Comparison of ENCODE assay signal across 14 cellular contexts in genomic region chr20:23332467-23332866, GRCh38. TPM values are rescaled to one million over a fixed set of nuclear protein-coding genes. Genes with fewer than 3 reads are reported as not detected.
DNase-seq lines count a peak whose midpoint lies in the region; ATAC-seq, FAIRE-seq and TF ChIP-seq lines count a peak whose summit lies in the region.
"Had no signal": no experiment of that assay in that cellular context is flagged by ENCODE, and none has a peak within 500 bp of the region (broad histone marks: within the 10 kb centered on the region; RNA-seq: fewer than 3 reads in every experiment).

No MANE protein-coding gene starts in this region.

- CTCF ChIA-PET in mammary epithelial cell (lab: Charles Lee; ENCODE audit: low non-redundant PET) = no interaction called here

- no peaks in the 10 kb centered on the region for H3K4me1 ChIP-seq in mammary epithelial cell (ENCODE audit: insufficient read depth, low read length)
- H3K4me1 ChIP-seq in breast epithelium = no peaks in the 10 kb centered on the region
- no peaks in the 10 kb centered on the region for H3K4me1 ChIP-seq in endodermal cell (ENCODE audit: control insufficient read depth, insufficient read depth, low read length)

- H3K4me1 Mint-ChIP-seq in memory B cell (peaks cover 14% of the 10 kb centered on the region), endodermal cell (no peaks in the 10 kb centered on the region)
- H3K4me1 Mint-ChIP-seq: CD4-positive, CD25-positive, alpha-beta regulatory T cell had no signal

- DNase-seq in mammary epithelial cell (peak; percentile 11), breast epithelium (ENCODE audit: low spot score in 2 of 2) (no peak), bronchial epithelial cell (ENCODE audit: low read depth) (peak; percentile 47), memory B cell (ENCODE audit: low spot score in 2 of 2) (no peak), endodermal cell (no peak), mesenteric fat pad (ENCODE audit: low spot score) (no peak)
- DNase-seq: CD4-positive, CD25-positive, alpha-beta regulatory T cell; DMS53; GF-D8; H7; IMR-90 had no signal

- H3K4me3 ChIP-seq in mammary epithelial cell (replicated peaks in 1 of 3; ENCODE audit: insufficient read depth in 1 of 3, low read depth in 2 of 3, low read length in 3 of 3) (no peak overlapping the region), breast epithelium (no peak overlapping the region), bronchial epithelial cell (ENCODE audit: low read depth, low read length) (no peak overlapping the region), endodermal cell (ENCODE audit: low read length) (no peak overlapping the region)
- H3K4me3 ChIP-seq: GM23338 had no signal

- intact Hi-C loops in mammary epithelial cell (cut with micrococcal nuclease) = no loop called here
- intact Hi-C loops in breast epithelium (cut with DNase I; ENCODE audit: low total_unique reads) = no loop called here

- 8% methylated on average over 2 of the region's 2 CpGs for WGBS in mammary epithelial cell (ENCODE audit: low coverage, missing lambda C conversion rate)
- 71 to 79% methylated on average over 1 to 2 of the region's 2 CpGs for WGBS in endodermal cell (ENCODE audit: insufficient coverage in 1 of 2, insufficient read length in 1 of 2), 2 experiments

- TF ChIP-seq CTCF in mammary epithelial cell (conservative IDR thresholded peaks at IDR 0.05 in 1 of 2, IDR thresholded peaks at IDR 0.05 in 1 of 2; ENCODE audit: extremely low read depth in 1 of 2, insufficient read depth in 1 of 2, low read depth in 1 of 2, low read length in 2 of 2) = no peak
- TF ChIP-seq CTCF in breast epithelium (IDR thresholded peaks at IDR 0.05) = no peak
- no peak for TF ChIP-seq CTCF in bronchial epithelial cell (IDR thresholded peaks at IDR 0.05; ENCODE audit: insufficient read depth, low read length, severe bottlenecking)
- TF ChIP-seq CTCF in endodermal cell (conservative IDR thresholded peaks at IDR 0.05) = no peak

- H3K27me3 ChIP-seq in mammary epithelial cell (ENCODE audit: insufficient read depth, low read length) (no peaks in the 10 kb centered on the region), breast epithelium (no peaks in the 10 kb centered on the region), bronchial epithelial cell (ENCODE audit: control insufficient read depth, insufficient read depth, low read length) (no peaks in the 10 kb centered on the region), endodermal cell (ENCODE audit: control insufficient read depth, insufficient read depth, low read length, poor library complexity, severe bottlenecking) (no peaks in the 10 kb centered on the region)

- no peaks in the 10 kb centered on the region for H4K20me1 ChIP-seq in mammary epithelial cell (ENCODE audit: insufficient read depth, low read length)

- H3K4me3 Mint-ChIP-seq in memory B cell = no peak overlapping the region
- no peak overlapping the region for H3K4me3 Mint-ChIP-seq in endodermal cell
- H3K4me3 Mint-ChIP-seq: CD4-positive, CD25-positive, alpha-beta regulatory T cell; GM23338 had no signal

- TF ChIP-seq POLR2A in breast epithelium (IDR thresholded peaks at IDR 0.05) = no peak

- H3K36me3 Mint-ChIP-seq in memory B cell (no peaks in the 10 kb centered on the region), endodermal cell (ENCODE audit: low read depth) (no peaks in the 10 kb centered on the region)
- H3K36me3 Mint-ChIP-seq: CD4-positive, CD25-positive, alpha-beta regulatory T cell had no signal

- H3K36me3 ChIP-seq in mammary epithelial cell (ENCODE audit: insufficient read depth, low read length) (no peaks in the 10 kb centered on the region), breast epithelium (no peaks in the 10 kb centered on the region), bronchial epithelial cell (ENCODE audit: control insufficient read depth, insufficient read depth, low read length) (no peaks in the 10 kb centered on the region), endodermal cell (ENCODE audit: control insufficient read depth, insufficient read depth, low read length) (no peaks in the 10 kb centered on the region)

- ATAC-seq in memory B cell (ENCODE audit: low read depth) (no peak), HG03135 (IDR thresholded peaks at IDR 0.05; ENCODE audit: unreplicated experiment) (no peak)
- ATAC-seq: GM23338 had no signal

- H2AFZ ChIP-seq in mammary epithelial cell (ENCODE audit: low read depth, low read length) = no peak overlapping the region
- H2AFZ ChIP-seq: GM23338 had no signal

- dilution Hi-C loops in mammary epithelial cell (cut with HindIII; ENCODE audit: low sequenced_read_pairs) = no loop called here

- H3K27me3 Mint-ChIP-seq in memory B cell (no peaks in the 10 kb centered on the region), endodermal cell (ENCODE audit: insufficient read depth) (peaks cover 2% of the 10 kb centered on the region)
- H3K27me3 Mint-ChIP-seq: CD4-positive, CD25-positive, alpha-beta regulatory T cell had no signal

- peaks cover 1% of the 10 kb centered on the region for H3K9me3 Mint-ChIP-seq in memory B cell
- no peaks in the 10 kb centered on the region for H3K9me3 Mint-ChIP-seq in endodermal cell

- peak overlapping the region; percentile 9 for H3K27ac Mint-ChIP-seq in memory B cell
- no peak overlapping the region for H3K27ac Mint-ChIP-seq in endodermal cell
- H3K27ac Mint-ChIP-seq: CD4-positive, CD25-positive, alpha-beta regulatory T cell; GM23338 had no signal

- no peak overlapping the region for H3K27ac ChIP-seq in mammary epithelial cell (ENCODE audit: insufficient read depth, low read depth, low read length)
- H3K27ac ChIP-seq in breast epithelium = no peak overlapping the region
- no peak overlapping the region for H3K27ac ChIP-seq in endodermal cell (ENCODE audit: low read depth, low read length)
- H3K27ac ChIP-seq: 22Rv1 had no signal

- H3K79me2 ChIP-seq in mammary epithelial cell (ENCODE audit: insufficient read depth, low read length) = no peaks in the 10 kb centered on the region

- no peak overlapping the region for H3K4me2 ChIP-seq in mammary epithelial cell (ENCODE audit: insufficient read depth, low read depth, low read length)
- H3K4me2 ChIP-seq: GM23338 had no signal

- no peak for FAIRE-seq in bronchial epithelial cell (lab: Jason Lieb, UNC)

- in situ Hi-C loops in mammary epithelial cell (cut with MboI; ENCODE audit: low sequenced_read_pairs in 2 of 2) = loop anchor here (10.0 to 25.0 kb wide), 3 partner anchors 295 to 995 kb away; partner anchors contain the start of genes SSTR4 (in 1 of the 2) and THBD (in 1 of the 2)

- H3K9me3 ChIP-seq in mammary epithelial cell (replicated peaks; ENCODE audit: insufficient read depth, low read length) (no peaks in the 10 kb centered on the region), breast epithelium (no peaks in the 10 kb centered on the region), endodermal cell (ENCODE audit: control insufficient read depth, low read length) (peaks cover 10% of the 10 kb centered on the region)

- no peak overlapping the region for H3K9ac ChIP-seq in mammary epithelial cell (ENCODE audit: insufficient read depth, low read length)
- H3K9ac ChIP-seq in endodermal cell (ENCODE audit: extremely low read depth, low read length, poor library complexity, severe bottlenecking) = no peak overlapping the region

- no TSS peak for BruUV-seq in mammary epithelial cell (replicated peaks; lab: Mats Ljungman, UMichigan)

RNA-seq across cellular contexts. Expression of gene NXT1, which starts 18.1 kb away (rescaled TPM):
- 10 to 100 TPM; 22.0 to 28.5 TPM for total RNA-seq in mammary epithelial cell
- polyA plus RNA-seq in mammary epithelial cell = 39.2 TPM
- polyA minus RNA-seq in mammary epithelial cell = 12.5 TPM
- 10 to 100 TPM; 25.9 to 42.9 (median 33.2) TPM for total RNA-seq in breast epithelium
- 38.5 and 61.9 TPM in 2 replicates for total RNA-seq in bronchial epithelial cell
- 10 to 100 TPM; 16.8 to 19.5 TPM for total RNA-seq in endodermal cell
- 29.7 TPM for polyA plus RNA-seq in endodermal cell (2013, experiment 1 of 2)
- 29.4 TPM for polyA plus RNA-seq in endodermal cell (2013, experiment 2 of 2)
- 18.8 TPM for total RNA-seq in mesenteric fat pad

RNA-seq across cellular contexts. Expression of gene GZF1, which starts 29.5 kb away (rescaled TPM):
- 10 to 100 TPM; 13.2 to 15.8 TPM for total RNA-seq in mammary epithelial cell
- polyA plus RNA-seq in mammary epithelial cell = 11.5 TPM
- 2.6 TPM for polyA minus RNA-seq in mammary epithelial cell
- 10 to 100 TPM; 19.0 to 24.3 (median 19.9) TPM for total RNA-seq in breast epithelium
- 16.6 and 28.0 TPM in 2 replicates for total RNA-seq in bronchial epithelial cell
- total RNA-seq in endodermal cell = 10 to 100 TPM; 12.2 to 15.5 TPM
- polyA plus RNA-seq in endodermal cell (2013, experiment 1 of 2) = 13.5 TPM
- 10.4 TPM for polyA plus RNA-seq in endodermal cell (2013, experiment 2 of 2)
- 14.6 TPM for total RNA-seq in mesenteric fat pad

Comparison
In these comparisons a context has a peak if more than half of its experiments do, and no peak if none do; other contexts are left out.
1. DNase-seq: peak in mammary epithelial cell (single experiment) and bronchial epithelial cell (single experiment); none in breast epithelium (0 of 2), memory B cell (0 of 2), endodermal cell (single experiment) and mesenteric fat pad (single experiment).